1 cellular context compared by ENCODE assay signal in the genomic region with DNA sequence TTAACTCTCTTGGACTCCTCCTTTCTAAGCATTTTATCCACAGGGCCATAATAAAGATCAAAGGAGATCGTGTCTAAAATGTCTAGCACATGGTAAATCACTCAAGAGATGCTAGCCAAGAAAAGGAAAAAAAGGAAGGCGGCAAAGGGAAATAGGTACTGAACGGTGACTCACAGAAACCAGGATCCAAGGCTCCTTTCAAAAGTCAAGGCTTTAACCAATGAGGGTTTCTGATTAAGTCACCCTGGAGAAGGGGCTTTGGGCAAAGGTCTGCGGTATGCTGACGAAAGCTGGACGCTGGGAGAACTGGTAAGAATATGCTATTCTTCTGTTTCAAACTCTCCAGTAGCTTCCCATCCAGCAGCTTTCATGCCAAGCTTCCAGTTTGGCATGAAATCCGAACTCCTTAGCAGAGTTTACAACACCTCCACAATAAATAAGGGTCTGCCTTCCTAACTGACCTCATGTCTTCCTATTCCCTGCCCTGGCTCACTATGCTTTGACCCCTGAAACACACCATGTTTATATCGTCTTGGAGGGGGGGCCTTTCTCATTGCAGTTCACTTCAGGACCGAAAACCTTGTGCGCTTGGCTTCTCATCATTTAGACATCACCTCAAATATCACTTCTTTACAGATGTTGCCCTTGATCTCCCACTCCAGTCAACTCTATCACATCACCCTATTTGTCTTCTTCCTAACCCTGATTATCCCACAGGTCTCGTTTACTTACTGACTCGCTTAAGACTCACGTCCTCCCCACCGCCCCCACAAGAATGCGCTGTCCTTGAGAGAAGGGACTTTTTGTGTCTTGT.
TF ChIP-seq lines count a peak whose summit lies in the region.

No MANE protein-coding gene starts in this region.

TF ChIP-seq in H1, 55 proteins besides CTCF, POLR2A, EP300 and RAD21:
- TF ChIP-seq SP2 (IDR thresholded peaks at IDR 0.05; ENCODE audit: low read length): no peak
- TF ChIP-seq RXRA (IDR thresholded peaks at IDR 0.05; ENCODE audit: insufficient read depth, low read depth, low read length): no peak
- no peak for TF ChIP-seq CREB1 (IDR thresholded peaks at IDR 0.05)
